31 cellular contexts compared by ENCODE assay signal in genomic region chr16:47726031-47726675, GRCh38.
"Had no signal": no experiment of that assay in that cellular context is flagged by ENCODE, and none has a peak within 500 bp of the region (broad histone marks: within the 10 kb centered on the region; RNA-seq: fewer than 3 reads in every experiment).

No MANE protein-coding gene starts in this region.

- H3K27me3 ChIP-seq: adrenal gland, brain microvascular endothelial cell, neural progenitor cell, right atrium auricular region, spleen, suprapubic skin, tibial artery had no signal

- H3K27ac Mint-ChIP-seq: activated naive CD4-positive, alpha-beta T cell treated with anti-CD3 and anti-CD28 coated beads for 36 hours; activated naive CD8-positive, alpha-beta T cell treated with anti-CD3 and anti-CD28 coated beads for 36 hours; activated T-helper 1 cell treated with anti-CD3 and anti-CD28 coated beads, Interleukin-12 subunit alpha, Interleukin-12 subunit beta, Interleukin-2, Interleukin-4 antibody, amounts not matched to agents 30 ng/mL and 10 ng/mL and 1 ng/mL, durations not matched to agents 14 hours and 24 hours and 36 hours; natural killer cell; neural progenitor cell had no signal

- H3K27ac ChIP-seq: adrenal gland, brain microvascular endothelial cell, epithelial cell of prostate, neural progenitor cell, right atrium auricular region, spleen, suprapubic skin, tibial artery, VCaP had no signal

- H3K9me3 Mint-ChIP-seq: activated naive CD4-positive, alpha-beta T cell treated with anti-CD3 and anti-CD28 coated beads for 36 hours; activated naive CD8-positive, alpha-beta T cell treated with anti-CD3 and anti-CD28 coated beads for 36 hours; activated T-helper 1 cell treated with anti-CD3 and anti-CD28 coated beads, Interleukin-12 subunit alpha, Interleukin-12 subunit beta, Interleukin-2, Interleukin-4 antibody, amounts not matched to agents 30 ng/mL and 10 ng/mL and 1 ng/mL, durations not matched to agents 14 hours and 24 hours and 36 hours; central memory CD8-positive, alpha-beta T cell; natural killer cell had no signal

- H3K36me3 Mint-ChIP-seq: activated naive CD8-positive, alpha-beta T cell treated with anti-CD3 and anti-CD28 coated beads for 36 hours; natural killer cell; neural progenitor cell had no signal

- FAIRE-seq: astrocyte, colon, endometrium, TTC549 had no signal

- H3K4me1 Mint-ChIP-seq: activated naive CD8-positive, alpha-beta T cell treated with anti-CD3 and anti-CD28 coated beads for 36 hours; central memory CD8-positive, alpha-beta T cell; natural killer cell had no signal

- H3K9me3 ChIP-seq: adrenal gland, right atrium auricular region, spleen, suprapubic skin, tibial artery had no signal

- H3K4me1 ChIP-seq: adrenal gland, neural progenitor cell, right atrium auricular region, suprapubic skin, tibial artery had no signal

- H3K36me3 ChIP-seq: adrenal gland, brain microvascular endothelial cell, neural progenitor cell, right atrium auricular region, spleen, suprapubic skin, tibial artery had no signal

- DNase-seq: activated CD4-positive, alpha-beta T cell treated with anti-CD3 and anti-CD28 coated beads for 48 hours; activated CD4-positive, alpha-beta T cell treated with anti-CD3 and anti-CD28 coated beads, Interleukin-2, amount 50 U/mL, for 48 hours; activated CD8-positive, alpha-beta memory T cell treated with anti-CD3 and anti-CD28 coated beads for 24 hours; activated effector memory CD4-positive, alpha-beta T cell treated with anti-CD3 and anti-CD28 coated beads, Interleukin-2, amount 50 U/mL, for 16 hours; activated naive CD4-positive, alpha-beta T cell treated with anti-CD3 and anti-CD28 coated beads for 36 hours; activated naive CD8-positive, alpha-beta T cell treated with anti-CD3 and anti-CD28 coated beads for 36 hours; adrenal gland; brain microvascular endothelial cell; dermis blood vessel endothelial cell; effector CD8-positive, alpha-beta T cell; foreskin fibroblast; head of caudate nucleus; hippocampal formation; mesenchymal stem cell; natural killer cell; occipital lobe; spleen; stimulated activated naive CD4-positive, alpha-beta T cell; T-helper 1 cell; tibial artery had no signal

- H3K27me3 Mint-ChIP-seq: activated naive CD8-positive, alpha-beta T cell treated with anti-CD3 and anti-CD28 coated beads for 36 hours had no signal

- H3K4me3 Mint-ChIP-seq: activated naive CD4-positive, alpha-beta T cell treated with anti-CD3 and anti-CD28 coated beads for 36 hours; activated naive CD8-positive, alpha-beta T cell treated with anti-CD3 and anti-CD28 coated beads for 36 hours; activated T-helper 1 cell treated with anti-CD3 and anti-CD28 coated beads, Interleukin-12 subunit alpha, Interleukin-12 subunit beta, Interleukin-2, Interleukin-4 antibody, amounts not matched to agents 30 ng/mL and 10 ng/mL and 1 ng/mL, durations not matched to agents 14 hours and 24 hours and 36 hours; central memory CD8-positive, alpha-beta T cell; natural killer cell; neural progenitor cell had no signal

- H3K4me3 ChIP-seq: adrenal gland, neural progenitor cell, right atrium auricular region, spleen, suprapubic skin, tibial artery had no signal
